8 cellular contexts compared by ENCODE assay signal in the genomic region with DNA sequence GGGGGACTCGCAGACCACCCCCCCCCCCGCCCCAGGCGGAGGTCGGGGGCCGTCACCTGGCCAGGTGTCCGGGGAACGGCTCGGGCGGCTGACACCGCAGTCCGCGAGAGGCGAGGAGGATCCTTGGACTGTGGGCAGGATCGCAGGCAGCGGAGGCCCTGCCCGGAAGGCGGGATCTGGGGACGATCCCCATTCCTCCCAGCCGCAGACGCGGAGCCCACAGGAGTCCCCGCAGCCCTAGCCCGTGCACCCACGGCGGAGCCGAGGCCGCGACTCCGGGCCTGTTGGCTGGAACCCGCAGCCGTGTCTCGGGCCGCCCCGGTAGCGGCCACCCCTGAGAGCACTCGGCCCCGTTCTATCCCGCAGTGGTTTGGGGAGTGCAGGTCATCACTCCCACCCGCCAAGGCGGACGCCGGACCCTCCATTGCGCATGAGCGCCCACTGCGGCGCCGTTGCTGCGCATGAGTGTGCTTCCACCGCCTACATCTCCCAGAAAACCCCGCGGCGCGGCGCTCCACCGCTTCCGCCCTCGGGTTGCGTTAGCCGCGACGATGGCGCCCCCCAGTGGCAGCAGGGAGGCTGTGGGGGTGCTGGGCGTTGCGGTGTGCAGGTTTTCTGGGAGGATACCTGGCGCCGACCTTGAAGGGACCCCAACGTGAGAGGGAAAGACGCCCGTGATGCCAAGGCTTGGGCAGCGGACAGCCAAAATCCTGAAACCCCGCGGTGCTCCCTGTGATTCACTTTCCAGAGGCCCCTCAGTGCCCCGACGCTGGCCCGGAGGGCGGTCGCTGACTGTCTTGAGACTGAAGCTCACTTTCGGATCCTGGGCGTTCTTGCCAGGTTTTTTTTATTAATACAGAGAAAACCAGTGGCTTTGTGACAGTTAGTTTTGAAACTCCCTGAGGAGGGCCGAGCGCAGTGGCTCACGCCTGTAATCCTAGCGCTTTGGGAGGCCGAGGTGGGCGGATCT. TPM values are rescaled to one million over a fixed set of nuclear protein-coding genes. Genes with fewer than 3 reads are reported as not detected.
DNase-seq lines count a peak whose midpoint lies in the region; TF ChIP-seq lines count a peak whose summit lies in the region.

No MANE protein-coding gene starts in this region.

- peak overlapping the region; percentile 74 to 92 for H3K27ac ChIP-seq in uterus

- DNase-seq in GM03348 (ENCODE audit: low spot score) = peak; percentile 97
- peak; percentile 65 to 94 for DNase-seq in HAP-1 (ENCODE audit: low spot score in 2 of 2)
- peak; percentile 84 for DNase-seq in NCI-H1105 treated with DMSO at 0.1 percent for 48 hours (lab: John Stamatoyannopoulos, UW)
- DNase-seq in T-helper 2 cell treated with Interferon-gamma antibody and Interleukin-4, amounts not matched to agents 5 μg/mL and 100 μg/mL, for 36 hours (ENCODE audit: low spot score) = peak; percentile 93
- peak; percentile 84 for DNase-seq in astrocyte of the cerebellum (ENCODE audit: low read depth)
- DNase-seq in hepatic stellate cell (ENCODE audit: low spot score) = peak; percentile 96
- peak; percentile 91 for DNase-seq in putamen (ENCODE audit: low spot score)
- peak; percentile 95 to 98 for DNase-seq in uterus

- H3K4me1 ChIP-seq in HAP-1 = no peaks in the 10 kb centered on the region
- peaks cover 0 to 5% of the 10 kb centered on the region in 2 donors for H3K4me1 ChIP-seq in uterus

- H3K9me3 ChIP-seq in HAP-1 (peaks cover 10% of the 10 kb centered on the region), uterus (no peaks in the 10 kb centered on the region)

- H3K36me3 Mint-ChIP-seq in T-helper 2 cell treated with Interferon-gamma antibody and Interleukin-4, amounts not matched to agents 5 μg/mL and 100 μg/mL, for 36 hours (ENCODE audit: low read depth) = peaks cover 7% of the 10 kb centered on the region

- TF ChIP-seq CTCF in astrocyte of the cerebellum (IDR thresholded peaks at IDR 0.05; ENCODE audit: low read depth, low read length, missing control alignments) = peak; percentile 93
- TF ChIP-seq CTCF in uterus (IDR thresholded peaks at IDR 0.05) = peak; percentile 96 to 100 (median 100)

- H3K27me3 ChIP-seq in HAP-1 (ENCODE audit: low read depth) (no peaks in the 10 kb centered on the region), uterus (no peaks in the 10 kb centered on the region)

- peaks cover 3% of the 10 kb centered on the region for H3K4me1 Mint-ChIP-seq in T-helper 2 cell treated with Interferon-gamma antibody and Interleukin-4, amounts not matched to agents 5 μg/mL and 100 μg/mL, for 36 hours (ENCODE audit: low read depth)

- in situ Hi-C loops in HAP-1 (cut with MboI; ENCODE audit: low sequenced_read_pairs) = no loop called here
- in situ Hi-C loops in astrocyte of the cerebellum (cut with HindIII; ENCODE audit: low sequenced_read_pairs) = no loop called here

- H3K4me3 Mint-ChIP-seq in T-helper 2 cell treated with Interferon-gamma antibody and Interleukin-4, amounts not matched to agents 5 μg/mL and 100 μg/mL, for 36 hours = peak overlapping the region; percentile 73

- no peaks in the 10 kb centered on the region for H3K36me3 ChIP-seq in HAP-1 (replicated peaks)
- H3K36me3 ChIP-seq in uterus = no peaks in the 10 kb centered on the region

- intact Hi-C loops in uterus (cut with DNase I; ENCODE audit: low total_unique reads) = no loop called here

- no peaks in the 10 kb centered on the region for H3K27me3 Mint-ChIP-seq in T-helper 2 cell treated with Interferon-gamma antibody and Interleukin-4, amounts not matched to agents 5 μg/mL and 100 μg/mL, for 36 hours (ENCODE audit: low read depth)

- TF ChIP-seq POLR2A in uterus (IDR thresholded peaks at IDR 0.05) = peak; percentile 69 to 82

- peaks cover 54% of the 10 kb centered on the region for H3K9me3 Mint-ChIP-seq in T-helper 2 cell treated with Interferon-gamma antibody and Interleukin-4, amounts not matched to agents 5 μg/mL and 100 μg/mL, for 36 hours

- H3K27ac Mint-ChIP-seq in T-helper 2 cell treated with Interferon-gamma antibody and Interleukin-4, amounts not matched to agents 5 μg/mL and 100 μg/mL, for 36 hours = peak overlapping the region; percentile 63

- peak overlapping the region; percentile 61 for H3K4me3 ChIP-seq in HAP-1
- H3K4me3 ChIP-seq in astrocyte of the cerebellum (ENCODE audit: low read depth, low read length) = peak overlapping the region; percentile 84
- H3K4me3 ChIP-seq in uterus = peak overlapping the region; percentile 78 to 86

RNA-seq across cellular contexts. Expression of a gene that starts 4.4 kb away (rescaled TPM):
- total RNA-seq in uterus = 10 to 100 TPM in 3 of 4 donors, 1 to 10 TPM in 1; 2.6 to 29.7 (median 13.3) TPM

RNA-seq across cellular contexts. Expression of a gene that starts 27.9 kb away (rescaled TPM):
- total RNA-seq in uterus = 10 to 100 TPM; 10.8 to 34.3 (median 29.7) TPM

RNA-seq across cellular contexts. Expression of a gene that starts 56.9 kb away (rescaled TPM):
- 100 to 1,000 TPM in 3 of 4 donors, 10 to 100 TPM in 1; 51.5 to 138 (median 121) TPM for total RNA-seq in uterus

Comparison
In these comparisons a context has a peak if more than half of its experiments do, and no peak if none do; other contexts are left out.
1. Peak in every context shown above with its lines: DNase-seq, H3K4me3 ChIP-seq and H3K27ac ChIP-seq.